21 cellular contexts compared by ENCODE assay signal in genomic region chr2:132703396-132703795, GRCh38. TPM values are rescaled to one million over a fixed set of nuclear protein-coding genes. Genes with fewer than 3 reads are reported as not detected.
DNase-seq lines count a peak whose midpoint lies in the region; ATAC-seq, FAIRE-seq and TF ChIP-seq lines count a peak whose summit lies in the region.
"Had no signal": no experiment of that assay in that cellular context is flagged by ENCODE, and none has a peak within 500 bp of the region (broad histone marks: within the 10 kb centered on the region; RNA-seq: fewer than 3 reads in every experiment).

No MANE protein-coding gene starts in this region.

- H3K27me3 Mint-ChIP-seq in astrocyte (ENCODE audit: low read depth, unreplicated experiment) (no peaks in the 10 kb centered on the region), WTC11 (ENCODE audit: low read depth) (no peaks in the 10 kb centered on the region)
- H3K27me3 Mint-ChIP-seq: B cell; CD4-positive, CD25-positive, alpha-beta regulatory T cell had no signal

- no peaks in the 10 kb centered on the region for H3K36me3 Mint-ChIP-seq in astrocyte (ENCODE audit: low read depth, unreplicated experiment)
- H3K36me3 Mint-ChIP-seq in WTC11: no peaks in the 10 kb centered on the region
- H3K36me3 Mint-ChIP-seq: CD4-positive, CD25-positive, alpha-beta regulatory T cell had no signal

- FAIRE-seq in astrocyte (lab: Jason Lieb, UNC): no peak
- FAIRE-seq: GM12891 had no signal

- H4K20me1 ChIP-seq in astrocyte (ENCODE audit: insufficient read depth, low read length) (no peaks in the 10 kb centered on the region), SK-N-SH (ENCODE audit: insufficient read depth) (no peaks in the 10 kb centered on the region)

- H3K9ac ChIP-seq in astrocyte (ENCODE audit: low read length): no peak overlapping the region
- H3K9ac ChIP-seq in SK-N-SH: no peak overlapping the region

- H3K4me3 ChIP-seq in astrocyte (ENCODE audit: insufficient read depth, low read depth, low read length) (no peak overlapping the region), fibroblast of the aortic adventitia (ENCODE audit: low read depth, low read length) (no peak overlapping the region), SK-N-SH (ENCODE audit: low read depth in 2 of 2, low read length in 1 of 2) (no peak overlapping the region)

- H3K9me2 ChIP-seq in SK-N-SH: no peaks in the 10 kb centered on the region

- H3K27ac Mint-ChIP-seq in astrocyte (ENCODE audit: unreplicated experiment): no peak overlapping the region
- no peak overlapping the region for H3K27ac Mint-ChIP-seq in WTC11
- H3K27ac Mint-ChIP-seq: B cell; CD4-positive, CD25-positive, alpha-beta regulatory T cell had no signal

- H3K9me3 ChIP-seq in astrocyte (ENCODE audit: insufficient read depth, low read depth, low read length) (no peaks in the 10 kb centered on the region), SK-N-SH (no peaks in the 10 kb centered on the region)

- H2AFZ ChIP-seq in astrocyte (ENCODE audit: low read depth, low read length) (no peak overlapping the region), SK-N-SH (ENCODE audit: low read depth) (no peak overlapping the region)

- DNase-seq in ELR (ENCODE audit: low read depth) (peak; percentile 34), astrocyte (ENCODE audit: low read depth) (peak; percentile 62), fibroblast of the aortic adventitia (ENCODE audit: low read depth) (peak; percentile 59), SK-N-SH (no peak), WTC11 (ENCODE audit: low spot score) (no peak)
- DNase-seq in activated CD4-positive, alpha-beta T cell treated with anti-CD3 and anti-CD28 coated beads, Interleukin-2, amount 50 U/mL, for 1 hour: no peak
- DNase-seq: ACHN; CD4-positive, CD25-positive, alpha-beta regulatory T cell; COR-L47; GOT3; KBM-7; MV-4-11; NCI-H1417; NCI-H187 treated with DMSO at 0.1 percent for 48 hours; NCI-H345; NCI-H524 treated with DMSO at 0.1 percent for 48 hours; PC-3 had no signal

- H3K4me1 Mint-ChIP-seq in astrocyte (ENCODE audit: low read depth, unreplicated experiment): peaks cover 2% of the 10 kb centered on the region
- H3K4me1 Mint-ChIP-seq in WTC11: no peaks in the 10 kb centered on the region
- H3K4me1 Mint-ChIP-seq: B cell; CD4-positive, CD25-positive, alpha-beta regulatory T cell had no signal

- WGBS in SK-N-SH (ENCODE audit: low lambda C conversion rate): 66% methylated on average over 4 of the region's 4 CpGs

- no peak overlapping the region for H3K27ac ChIP-seq in astrocyte (ENCODE audit: low read depth, low read length)
- H3K27ac ChIP-seq in SK-N-SH (ENCODE audit: low read depth in 2 of 2, low read length in 1 of 2): no peak overlapping the region
- H3K27ac ChIP-seq: RWPE1 had no signal

- TF ChIP-seq CTCF in astrocyte (IDR thresholded peaks at IDR 0.05; ENCODE audit: insufficient read depth, low read depth, low read length) (no peak), fibroblast of the aortic adventitia (IDR thresholded peaks at IDR 0.05; ENCODE audit: insufficient read depth, low read length) (no peak), SK-N-SH (IDR thresholded peaks at IDR 0.05) (no peak), WTC11 (IDR thresholded peaks at IDR 0.05) (no peak)

- TF ChIP-seq RAD21 in SK-N-SH (IDR thresholded peaks at IDR 0.05; ENCODE audit: low read length): no peak

- H3K9me3 Mint-ChIP-seq in astrocyte (ENCODE audit: unreplicated experiment) (no peaks in the 10 kb centered on the region), WTC11 (peaks cover 3% of the 10 kb centered on the region; the same call in 1 of the 2 replicates)

- H3K79me2 ChIP-seq in astrocyte (ENCODE audit: insufficient read depth, low read length) (no peaks in the 10 kb centered on the region), SK-N-SH (ENCODE audit: insufficient read depth) (no peaks in the 10 kb centered on the region)

- POLR2A ChIA-PET in SK-N-SH (lab: Yijun Ruan, JAX): no interaction called here
- POLR2A ChIA-PET in WTC11 (lab: Charles Lee): no interaction called here

- no peak overlapping the region for H3K4me3 Mint-ChIP-seq in astrocyte (ENCODE audit: unreplicated experiment)
- H3K4me3 Mint-ChIP-seq in WTC11: no peak overlapping the region
- H3K4me3 Mint-ChIP-seq: B cell; CD4-positive, CD25-positive, alpha-beta regulatory T cell had no signal

- no peak for TF ChIP-seq EP300 in SK-N-SH (IDR thresholded peaks at IDR 0.05; ENCODE audit: borderline replicate concordance in 1 of 2, low read depth in 1 of 2, low read length in 1 of 2)

- peaks cover 3% of the 10 kb centered on the region for H3K4me1 ChIP-seq in astrocyte (ENCODE audit: insufficient read depth, low read length)
- H3K4me1 ChIP-seq in SK-N-SH (ENCODE audit: control insufficient read depth in 1 of 2, insufficient read depth in 2 of 2, low read depth in 1 of 2, low read length in 1 of 2): no peaks in the 10 kb centered on the region

- H3K27me3 ChIP-seq in astrocyte (ENCODE audit: insufficient read depth, low read length): no peaks in the 10 kb centered on the region
- no peaks in the 10 kb centered on the region for H3K27me3 ChIP-seq in SK-N-SH (ENCODE audit: insufficient read depth)

- H3F3A ChIP-seq in SK-N-SH (replicated peaks; ENCODE audit: insufficient read depth): no peaks in the 10 kb centered on the region

- H3K4me2 ChIP-seq in astrocyte (ENCODE audit: low read length) (no peak overlapping the region), SK-N-SH (no peak overlapping the region)

- CTCF ChIA-PET in SK-N-SH (lab: Yijun Ruan, JAX) (no interaction called here), WTC11 (lab: Charles Lee) (no interaction called here)

- no peak for ATAC-seq in HG03025 (IDR thresholded peaks at IDR 0.05; ENCODE audit: low FRiP score, unreplicated experiment)
- ATAC-seq in WTC11: no peak
- ATAC-seq: PC-3 had no signal

- H3K36me3 ChIP-seq in astrocyte (ENCODE audit: insufficient read depth, low read length): no peaks in the 10 kb centered on the region
- H3K36me3 ChIP-seq in SK-N-SH (replicated peaks in 1 of 2; ENCODE audit: control insufficient read depth in 1 of 2, insufficient read depth in 2 of 2, low read length in 1 of 2): no peaks in the 10 kb centered on the region

TF ChIP-seq in SK-N-SH, 30 proteins besides CTCF, POLR2A, EP300 and RAD21 (continues in another document):
- TF ChIP-seq ELF1 (IDR thresholded peaks at IDR 0.05): no peak
- no peak for TF ChIP-seq USF2 (IDR thresholded peaks at IDR 0.05; ENCODE audit: borderline replicate concordance, low read depth, low read length)
- no peak for TF ChIP-seq ZBTB33 (IDR thresholded peaks at IDR 0.05; ENCODE audit: borderline replicate concordance, low read depth)

TF ChIP-seq in WTC11, 78 proteins besides CTCF, POLR2A, EP300 and RAD21:
- no peak for TF ChIP-seq MXD4 (CRISPR knock-in tag; IDR thresholded peaks at IDR 0.05; ENCODE audit: borderline replicate concordance)
- TF ChIP-seq TP53 (CRISPR knock-in tag; IDR thresholded peaks at IDR 0.05): no peak
- no peak for TF ChIP-seq MAX (CRISPR knock-in tag; IDR thresholded peaks at IDR 0.05)
- no peak for TF ChIP-seq CDX4 (CRISPR knock-in tag; IDR thresholded peaks at IDR 0.05; ENCODE audit: borderline replicate concordance)
- no peak for TF ChIP-seq GABPB1 (CRISPR knock-in tag; IDR thresholded peaks at IDR 0.05)

RNA-seq across cellular contexts. Expression of gene LYPD1, which starts 33.4 kb away (rescaled TPM):
- total RNA-seq in astrocyte (51.1 and 61.6 TPM in 2 replicates), fibroblast of the aortic adventitia (ENCODE audit: low replicate concordance) (0.74 and 25.2 TPM in 2 replicates), WTC11 (2021) (2.8 to 4.7 TPM (median 4.1 TPM) in 3 replicates)
- polyA plus RNA-seq in SK-N-SH (2012; rRNA removed): 4.3 and 5.4 TPM in 2 replicates
- polyA plus RNA-seq in SK-N-SH (2012; cell fraction: cytosol; rRNA removed): 3.7 and 5.0 TPM in 2 replicates
- polyA plus RNA-seq in SK-N-SH (2012; cell fraction: nucleus; rRNA removed): 2.3 and 3.9 TPM in 2 replicates
- total RNA-seq: B cell; CD4-positive, CD25-positive, alpha-beta regulatory T cell had no signal
- polyA plus RNA-seq: CD4-positive, CD25-positive, alpha-beta regulatory T cell had no signal

Comparison
In these comparisons a context has a peak if more than half of its experiments do, and no peak if none do; other contexts are left out.
1. DNase-seq: peak in ELR (single experiment), astrocyte (single experiment) and fibroblast of the aortic adventitia (single experiment); none in activated CD4-positive, alpha-beta T cell treated with anti-CD3 and anti-CD28 coated beads, Interleukin-2, amount 50 U/mL, for 1 hour (single experiment), SK-N-SH (single experiment) and WTC11 (single experiment).